8 cellular contexts compared by ENCODE assay signal in genomic region chr2:216606551-216607527, GRCh38. TPM values are rescaled to one million over a fixed set of nuclear protein-coding genes. Genes with fewer than 3 reads are reported as not detected.
A peak's percentile ranks its signal among the peaks of the same experiment; 100 is the strongest.
DNase-seq lines count a peak whose midpoint lies in the region; ATAC-seq and TF ChIP-seq lines count a peak whose summit lies in the region.

No MANE protein-coding gene starts in this region.

- no peak overlapping the region for H3K4me2 ChIP-seq in mesenchymal stem cell (ENCODE audit: low read length, poor library complexity, severe bottlenecking)

- no peak overlapping the region for H2BK12ac ChIP-seq in mesenchymal stem cell (ENCODE audit: low read length in 2 of 2)

- H4K8ac ChIP-seq in mesenchymal stem cell (ENCODE audit: low read length), result no peak overlapping the region

- H3K27me3 ChIP-seq in mesenchymal stem cell (ENCODE audit: control insufficient read depth in 1 of 2, insufficient read depth in 1 of 2, low read length in 2 of 2), result peaks cover 44 to 87% of the 10 kb centered on the region in 2 experiments

- H2AK5ac ChIP-seq in mesenchymal stem cell (ENCODE audit: low read length, severe bottlenecking), result no peak overlapping the region

- DNase-seq in GM12864 (ENCODE audit: low read depth) (peak; percentile 4), NCI-H1436 (lab: John Stamatoyannopoulos, UW) (peak; percentile 80), globus pallidus (ENCODE audit: low spot score) (no peak), mesenchymal stem cell (no peak), HuH-7 (ENCODE audit: low spot score) (no peak)
- DNase-seq in activated T-cell treated with anti-CD3 and anti-CD28 coated beads, Interleukin-2, amount 50 U/mL, for 48 hours, result peak; percentile 77 to 80
- peak; percentile 41 for DNase-seq in stimulated activated CD4-positive, alpha-beta T cell treated with anti-CD3 and anti-CD28 coated beads, Interleukin-12 subunit alpha, Interleukin-12 subunit beta, amount 100 ng/mL, for 4 hours

- peak; percentile 97 for ATAC-seq in GM21786 (IDR thresholded peaks at IDR 0.05; ENCODE audit: unreplicated experiment)

- no peak overlapping the region for H3K23ac ChIP-seq in mesenchymal stem cell (ENCODE audit: low read length in 2 of 2)

- H3K14ac ChIP-seq in mesenchymal stem cell (ENCODE audit: low read length in 2 of 2), result no peak overlapping the region

- no peaks in the 10 kb centered on the region for H3K79me1 ChIP-seq in mesenchymal stem cell (replicated peaks; ENCODE audit: low read length, poor library complexity, severe bottlenecking)

- H3K4me3 ChIP-seq in GM12864 (ENCODE audit: low read depth, low read length) (peak overlapping the region; percentile 33; the same call in 1 of the 2 replicates), mesenchymal stem cell (ENCODE audit: insufficient read depth in 1 of 2, low read depth in 1 of 2, low read length in 2 of 2) (no peak overlapping the region)

- H3K9me3 ChIP-seq in mesenchymal stem cell (ENCODE audit: control insufficient read depth, low read length), result no peaks in the 10 kb centered on the region

- WGBS in mesenchymal stem cell, result 48% methylated on average over 27 of the region's 30 CpGs

- no peaks in the 10 kb centered on the region for H3K36me3 ChIP-seq in mesenchymal stem cell (ENCODE audit: control insufficient read depth in 1 of 2, insufficient read depth in 2 of 2, low read depth in 1 of 2, low read length in 2 of 2)

- no peak overlapping the region for H2BK120ac ChIP-seq in mesenchymal stem cell (ENCODE audit: low read depth, low read length)

- no peak overlapping the region for H2BK15ac ChIP-seq in mesenchymal stem cell (ENCODE audit: low read depth, poor library complexity, severe bottlenecking)

- H3K18ac ChIP-seq in mesenchymal stem cell (ENCODE audit: low read depth in 1 of 2, low read length in 2 of 2), result no peak overlapping the region

- no peak overlapping the region for H3K4ac ChIP-seq in mesenchymal stem cell (ENCODE audit: low read depth in 1 of 2, low read length in 2 of 2)

- no peak for TF ChIP-seq CTCF in GM12864 (IDR thresholded peaks at IDR 0.05; ENCODE audit: low read depth, low read length, missing control alignments)

- peaks cover 6% of the 10 kb centered on the region for H3K4me1 ChIP-seq in mesenchymal stem cell (ENCODE audit: control insufficient read depth, insufficient read depth, low read depth, low read length)

- no peak overlapping the region for H4K91ac ChIP-seq in mesenchymal stem cell (ENCODE audit: low read length)

- no peak overlapping the region for H3K9ac ChIP-seq in mesenchymal stem cell (ENCODE audit: low read length)

- H2BK5ac ChIP-seq in mesenchymal stem cell (ENCODE audit: low read depth, low read length, poor library complexity, severe bottlenecking), result no peak overlapping the region

- H2AFZ ChIP-seq in mesenchymal stem cell (ENCODE audit: low read depth, low read length), result no peak overlapping the region

- no peak overlapping the region for H3K27ac ChIP-seq in mesenchymal stem cell (ENCODE audit: low read length, poor library complexity, severe bottlenecking)

RNA-seq across cellular contexts. Expression of gene IGFBP2, which starts 26.4 kb away (rescaled TPM):
- polyA plus RNA-seq in mesenchymal stem cell (2013, experiment 1 of 2), result 285 TPM
- polyA plus RNA-seq in mesenchymal stem cell (2013, experiment 2 of 2), result 282 TPM

Comparison
In these comparisons a context has a peak if more than half of its experiments do, and no peak if none do; other contexts are left out.
1. DNase-seq: peak in GM12864 (single experiment), NCI-H1436 (single experiment), activated T-cell treated with anti-CD3 and anti-CD28 coated beads, Interleukin-2, amount 50 U/mL, for 48 hours (2 of 2) and stimulated activated CD4-positive, alpha-beta T cell treated with anti-CD3 and anti-CD28 coated beads, Interleukin-12 subunit alpha, Interleukin-12 subunit beta, amount 100 ng/mL, for 4 hours (single experiment); none in globus pallidus (single experiment), mesenchymal stem cell (single experiment) and HuH-7 (single experiment).